ENCODE assay signal across 16 cellular contexts in the genomic region with DNA sequence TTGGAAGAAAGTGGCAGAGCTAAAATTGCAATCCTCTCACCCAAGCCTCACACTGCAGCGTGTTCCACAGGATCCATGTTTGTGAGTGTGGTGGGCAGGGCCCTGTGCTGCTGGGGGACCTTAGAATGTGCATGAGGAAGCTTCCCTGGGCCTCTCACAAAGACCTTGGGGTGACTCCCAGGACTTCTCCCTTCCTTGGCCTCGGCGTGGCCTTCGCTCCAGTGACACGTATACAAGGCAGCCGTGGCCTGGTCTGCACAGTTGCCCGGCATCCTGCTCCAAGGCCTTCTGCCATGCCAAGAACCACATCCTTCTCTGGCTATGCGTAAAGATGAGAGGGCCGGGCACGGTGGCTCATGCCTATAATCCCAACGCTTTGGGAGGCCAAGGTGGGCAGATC.
A peak's percentile ranks its signal among the peaks of the same experiment; 100 is the strongest.
DNase-seq lines count a peak whose midpoint lies in the region; ATAC-seq and TF ChIP-seq lines count a peak whose summit lies in the region.
"Had no signal": no experiment of that assay in that cellular context is flagged by ENCODE, and none has a peak within 500 bp of the region (broad histone marks: within the 10 kb centered on the region; RNA-seq: fewer than 3 reads in every experiment).

No MANE protein-coding gene starts in this region.

- peak overlapping the region; percentile 69; the same call in 1 of the 2 replicates for H2AFZ ChIP-seq in GM23338

- H3F3A ChIP-seq in GM23338 (replicated peaks; ENCODE audit: low read depth), result no peaks in the 10 kb centered on the region

- no peaks in the 10 kb centered on the region for H3K9me3 ChIP-seq in MG63
- H3K9me3 ChIP-seq in vagina, result no peaks in the 10 kb centered on the region
- H3K9me3 ChIP-seq: BLaER1 treated with 17β-estradiol and CSF1 and Interleukin-3, amounts not matched to agents 10 nM and 100 nM; HAP-1 had no signal

- H3K4me3 ChIP-seq in GM23338 (no peak overlapping the region), MG63 (no peak overlapping the region), vagina (no peak overlapping the region)
- H3K4me3 ChIP-seq: BLaER1 treated with 17β-estradiol and CSF1 and Interleukin-3, amounts not matched to agents 10 nM and 100 nM; HAP-1 had no signal

- H3K36me3 ChIP-seq in GM23338 (ENCODE audit: insufficient read depth) (no peaks in the 10 kb centered on the region), MG63 (no peaks in the 10 kb centered on the region), vagina (no peaks in the 10 kb centered on the region)
- H3K36me3 ChIP-seq: BLaER1 treated with 17β-estradiol and CSF1 and Interleukin-3, amounts not matched to agents 10 nM and 100 nM; HAP-1 had no signal

- H3K9me3 Mint-ChIP-seq in GM23338, result no peaks in the 10 kb centered on the region
- H3K9me3 Mint-ChIP-seq: CD8-positive, alpha-beta T cell had no signal

- peaks cover 9% of the 10 kb centered on the region for H3K27me3 Mint-ChIP-seq in GM23338 (ENCODE audit: insufficient read depth, low read depth, poor library complexity)

- no peaks in the 10 kb centered on the region for H3K9me2 ChIP-seq in GM23338 (ENCODE audit: insufficient read depth)

- H3K27ac ChIP-seq in GM23338 (ENCODE audit: low read depth) (no peak overlapping the region), vagina (no peak overlapping the region)
- H3K27ac ChIP-seq: BLaER1 treated with 17β-estradiol and CSF1 and Interleukin-3, amounts not matched to agents 10 nM and 100 nM; HL-60 had no signal

- H3K4me2 ChIP-seq in GM23338, result no peak overlapping the region

- peaks cover 5% of the 10 kb centered on the region; the same call in 2 of the 3 replicates for H3K4me1 Mint-ChIP-seq in GM23338
- H3K4me1 Mint-ChIP-seq: B cell had no signal

- no peaks in the 10 kb centered on the region for H3K79me2 ChIP-seq in GM23338 (replicated peaks; ENCODE audit: insufficient read depth)

- intact Hi-C loops in sciatic nerve (cut with DNase I), result no loop called here
- intact Hi-C loops in vagina (cut with DNase I), result no loop called here

- no peak for TF ChIP-seq POLR2A in vagina (IDR thresholded peaks at IDR 0.05)

- no peaks in the 10 kb centered on the region for H3K27me3 ChIP-seq in GM23338 (ENCODE audit: insufficient read depth)
- H3K27me3 ChIP-seq in MG63, result no peaks in the 10 kb centered on the region
- H3K27me3 ChIP-seq in vagina, result no peaks in the 10 kb centered on the region

- no peak overlapping the region for H3K27ac Mint-ChIP-seq in GM23338
- H3K27ac Mint-ChIP-seq: B cell; CD8-positive, alpha-beta T cell had no signal

- ATAC-seq in GM23338, result no peak
- ATAC-seq in sciatic nerve, result no peak
- no peak for ATAC-seq in HG02840 (IDR thresholded peaks at IDR 0.05; ENCODE audit: low FRiP score, unreplicated experiment)
- ATAC-seq: CD8-positive, alpha-beta T cell had no signal

- H3K4me3 Mint-ChIP-seq in GM23338, result no peak overlapping the region
- H3K4me3 Mint-ChIP-seq: B cell; CD8-positive, alpha-beta T cell had no signal

- no peaks in the 10 kb centered on the region for H3K4me1 ChIP-seq in GM23338 (ENCODE audit: insufficient read depth)
- H3K4me1 ChIP-seq in vagina, result no peaks in the 10 kb centered on the region
- H3K4me1 ChIP-seq: HAP-1 had no signal

- DNase-seq in GM23338 (ENCODE audit: low spot score) (no peak), MG63 (peak; percentile 23), ecto neural progenitor cell (ENCODE audit: low spot score) (peak; percentile 38), sciatic nerve (ENCODE audit: low spot score) (peak; percentile 27), vagina (ENCODE audit: extremely low spot score in 2 of 2) (no peak), DMS79 treated with DMSO at 0.1 percent for 48 hours (lab: John Stamatoyannopoulos, UW) (no peak), NCI-H2081 (lab: John Stamatoyannopoulos, UW) (no peak)
- DNase-seq: Calu3, DND-41, EL had no signal

- H4K20me1 ChIP-seq in GM23338 (replicated peaks; ENCODE audit: insufficient read depth), result no peaks in the 10 kb centered on the region
- H4K20me1 ChIP-seq: BLaER1 treated with 17β-estradiol and CSF1 and Interleukin-3, amounts not matched to agents 10 nM and 100 nM had no signal

- H3K36me3 Mint-ChIP-seq in GM23338 (ENCODE audit: low read depth), result no peaks in the 10 kb centered on the region
- H3K36me3 Mint-ChIP-seq: CD8-positive, alpha-beta T cell had no signal

- TF ChIP-seq CTCF in GM23338 (conservative IDR thresholded peaks at IDR 0.05; ENCODE audit: low read depth in 2 of 2) (no peak), vagina (IDR thresholded peaks at IDR 0.05) (no peak)

TF ChIP-seq in GM23338, 12 proteins besides CTCF, POLR2A, EP300 and RAD21:
- TF ChIP-seq EZH2 (IDR thresholded peaks at IDR 0.05; ENCODE audit: low read depth, unreplicated experiment) (no peak), POLR2AphosphoS5 (IDR thresholded peaks at IDR 0.05; ENCODE audit: low read depth) (no peak), EZH2phosphoT487 (IDR thresholded peaks at IDR 0.05; ENCODE audit: unreplicated experiment) (no peak), ZNF114 (CRISPR knock-in tag; IDR thresholded peaks at IDR 0.05) (no peak), ZNF331 (CRISPR knock-in tag; IDR thresholded peaks at IDR 0.05; ENCODE audit: low read depth) (no peak)
- TF ChIP-seq, protein P1, sequence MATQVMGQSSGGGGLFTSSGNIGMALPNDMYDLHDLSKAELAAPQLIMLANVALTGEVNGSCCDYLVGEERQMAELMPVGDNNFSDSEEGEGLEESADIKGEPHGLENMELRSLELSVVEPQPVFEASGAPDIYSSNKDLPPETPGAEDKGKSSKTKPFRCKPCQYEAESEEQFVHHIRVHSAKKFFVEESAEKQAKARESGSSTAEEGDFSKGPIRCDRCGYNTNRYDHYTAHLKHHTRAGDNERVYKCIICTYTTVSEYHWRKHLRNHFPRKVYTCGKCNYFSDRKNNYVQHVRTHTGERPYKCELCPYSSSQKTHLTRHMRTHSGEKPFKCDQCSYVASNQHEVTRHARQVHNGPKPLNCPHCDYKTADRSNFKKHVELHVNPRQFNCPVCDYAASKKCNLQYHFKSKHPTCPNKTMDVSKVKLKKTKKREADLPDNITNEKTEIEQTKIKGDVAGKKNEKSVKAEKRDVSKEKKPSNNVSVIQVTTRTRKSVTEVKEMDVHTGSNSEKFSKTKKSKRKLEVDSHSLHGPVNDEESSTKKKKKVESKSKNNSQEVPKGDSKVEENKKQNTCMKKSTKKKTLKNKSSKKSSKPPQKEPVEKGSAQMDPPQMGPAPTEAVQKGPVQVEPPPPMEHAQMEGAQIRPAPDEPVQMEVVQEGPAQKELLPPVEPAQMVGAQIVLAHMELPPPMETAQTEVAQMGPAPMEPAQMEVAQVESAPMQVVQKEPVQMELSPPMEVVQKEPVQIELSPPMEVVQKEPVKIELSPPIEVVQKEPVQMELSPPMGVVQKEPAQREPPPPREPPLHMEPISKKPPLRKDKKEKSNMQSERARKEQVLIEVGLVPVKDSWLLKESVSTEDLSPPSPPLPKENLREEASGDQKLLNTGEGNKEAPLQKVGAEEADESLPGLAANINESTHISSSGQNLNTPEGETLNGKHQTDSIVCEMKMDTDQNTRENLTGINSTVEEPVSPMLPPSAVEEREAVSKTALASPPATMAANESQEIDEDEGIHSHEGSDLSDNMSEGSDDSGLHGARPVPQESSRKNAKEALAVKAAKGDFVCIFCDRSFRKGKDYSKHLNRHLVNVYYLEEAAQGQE (IDR thresholded peaks at IDR 0.05; ENCODE audit: unreplicated experiment), result no peak
- TF ChIP-seq, protein P2, sequence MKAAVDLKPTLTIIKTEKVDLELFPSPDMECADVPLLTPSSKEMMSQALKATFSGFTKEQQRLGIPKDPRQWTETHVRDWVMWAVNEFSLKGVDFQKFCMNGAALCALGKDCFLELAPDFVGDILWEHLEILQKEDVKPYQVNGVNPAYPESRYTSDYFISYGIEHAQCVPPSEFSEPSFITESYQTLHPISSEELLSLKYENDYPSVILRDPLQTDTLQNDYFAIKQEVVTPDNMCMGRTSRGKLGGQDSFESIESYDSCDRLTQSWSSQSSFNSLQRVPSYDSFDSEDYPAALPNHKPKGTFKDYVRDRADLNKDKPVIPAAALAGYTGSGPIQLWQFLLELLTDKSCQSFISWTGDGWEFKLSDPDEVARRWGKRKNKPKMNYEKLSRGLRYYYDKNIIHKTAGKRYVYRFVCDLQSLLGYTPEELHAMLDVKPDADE (IDR thresholded peaks at IDR 0.05), result no peak

Comparison
In these comparisons a context has a peak if more than half of its experiments do, and no peak if none do; other contexts are left out.
1. DNase-seq: peak in MG63 (single experiment), ecto neural progenitor cell (single experiment) and sciatic nerve (single experiment); none in GM23338 (single experiment), vagina (0 of 2), DMS79 treated with DMSO at 0.1 percent for 48 hours (single experiment) and NCI-H2081 (0 of 2).